22 cellular contexts compared by ENCODE assay signal in genomic region chr2:68236876-68237275, GRCh38. TPM values are rescaled to one million over a fixed set of nuclear protein-coding genes. Genes with fewer than 3 reads are reported as not detected.
DNase-seq lines count a peak whose midpoint lies in the region; ATAC-seq and FAIRE-seq lines count a peak whose summit lies in the region.
"Had no signal": no experiment of that assay in that cellular context is flagged by ENCODE, and none has a peak within 500 bp of the region (broad histone marks: within the 10 kb centered on the region; RNA-seq: fewer than 3 reads in every experiment).

No MANE protein-coding gene starts in this region.

- H3K4me3 Mint-ChIP-seq in activated T-cell treated with anti-CD3 and anti-CD28 coated beads, Interleukin-2, amount 50 U/mL, for 72 hours, result no peak overlapping the region
- no peak overlapping the region for H3K4me3 Mint-ChIP-seq in immature natural killer cell
- H3K4me3 Mint-ChIP-seq: activated CD4-positive, alpha-beta memory T cell treated with anti-CD3 and anti-CD28 coated beads, Interleukin-2, amount 10 ng/mL, durations not matched to agents 7 days and 5 days; CD14-positive monocyte had no signal

- peaks cover 73% of the 10 kb centered on the region for H3K4me1 Mint-ChIP-seq in activated T-cell treated with anti-CD3 and anti-CD28 coated beads, Interleukin-2, amount 50 U/mL, for 72 hours (ENCODE audit: low read depth)
- H3K4me1 Mint-ChIP-seq in immature natural killer cell, result peaks cover 85 to 98% of the 10 kb centered on the region in 2 donors

- H3K27ac ChIP-seq in SK-N-MC (peak overlapping the region; percentile 60; the same call in 1 of the 2 replicates), subcutaneous abdominal adipose tissue (ENCODE audit: low read depth, low read length) (peak overlapping the region; percentile 74)

- no peak overlapping the region for H3K9ac ChIP-seq in SK-N-MC (ENCODE audit: insufficient read length)
- H3K9ac ChIP-seq in subcutaneous abdominal adipose tissue (ENCODE audit: low read length in 5 of 5), result peak overlapping the region in 2 of 5 donors; percentile 24 to 41

- H3K9me3 ChIP-seq in SK-N-MC (ENCODE audit: low read depth, low read length) (no peaks in the 10 kb centered on the region), subcutaneous abdominal adipose tissue (ENCODE audit: control insufficient read depth in 5 of 5, low read length in 5 of 5) (no peaks in the 10 kb centered on the region)

- H3K27me3 Mint-ChIP-seq in activated T-cell treated with anti-CD3 and anti-CD28 coated beads, Interleukin-2, amount 50 U/mL, for 72 hours (ENCODE audit: low read depth), result no peaks in the 10 kb centered on the region
- H3K27me3 Mint-ChIP-seq in immature natural killer cell (ENCODE audit: low read depth in 3 of 3), result peaks cover 0 to 2% (median 0%) of the 10 kb centered on the region in 3 donors
- H3K27me3 Mint-ChIP-seq: activated CD4-positive, alpha-beta memory T cell treated with anti-CD3 and anti-CD28 coated beads, Interleukin-2, amount 10 ng/mL, durations not matched to agents 7 days and 5 days; activated naive CD8-positive, alpha-beta T cell treated with anti-CD3 and anti-CD28 coated beads, Interleukin-2, amount 10 ng/mL, durations not matched to agents 7 days and 5 days; T-cell had no signal

- peaks cover 0 to 9% of the 10 kb centered on the region in 2 donors for H3K36me3 Mint-ChIP-seq in activated T-cell treated with anti-CD3 and anti-CD28 coated beads, Interleukin-2, amount 50 U/mL, for 72 hours (ENCODE audit: insufficient read depth in 2 of 2)
- H3K36me3 Mint-ChIP-seq in immature natural killer cell, result peaks cover 0 to 3% (median 0%) of the 10 kb centered on the region in 3 donors

- no peak for FAIRE-seq in RCC 7860 (lab: Jason Lieb, UNC)
- FAIRE-seq: bronchial epithelial cell had no signal

- peaks cover 13% of the 10 kb centered on the region; the same call in 1 of the 2 replicates for H3K36me3 ChIP-seq in SK-N-MC (ENCODE audit: insufficient read depth, low read length)
- H3K36me3 ChIP-seq in subcutaneous abdominal adipose tissue (ENCODE audit: control insufficient read depth in 5 of 5, insufficient read depth in 5 of 5, low read length in 5 of 5), result no peaks in the 10 kb centered on the region

- no peaks in the 10 kb centered on the region for H3K9me3 Mint-ChIP-seq in activated T-cell treated with anti-CD3 and anti-CD28 coated beads, Interleukin-2, amount 50 U/mL, for 72 hours
- H3K9me3 Mint-ChIP-seq in immature natural killer cell, result no peaks in the 10 kb centered on the region
- H3K9me3 Mint-ChIP-seq: activated CD4-positive, alpha-beta memory T cell treated with anti-CD3 and anti-CD28 coated beads, Interleukin-2, amount 10 ng/mL, durations not matched to agents 7 days and 5 days; activated naive CD8-positive, alpha-beta T cell treated with anti-CD3 and anti-CD28 coated beads, Interleukin-2, amount 10 ng/mL, durations not matched to agents 7 days and 5 days; activated T-cell treated with anti-CD3 and anti-CD28 coated beads, Interleukin-2, amount 50 U/mL, for 4 hours; T-cell had no signal

- peaks cover 0 to 69% (median 46%) of the 10 kb centered on the region in 5 donors for H3K4me1 ChIP-seq in subcutaneous abdominal adipose tissue (ENCODE audit: control insufficient read depth in 5 of 5, insufficient read depth in 5 of 5, low read length in 5 of 5)

- no peak for ATAC-seq in activated T-cell treated with anti-CD3 and anti-CD28 coated beads, Interleukin-2, amount 50 U/mL, for 72 hours (replicated peaks in 1 of 2)
- ATAC-seq: HCT116 had no signal

- peak overlapping the region; percentile 38 for H3K27ac Mint-ChIP-seq in activated T-cell treated with anti-CD3 and anti-CD28 coated beads, Interleukin-2, amount 50 U/mL, for 72 hours
- peak overlapping the region in 5 of 6 donors; percentile 27 to 67 (median 43) for H3K27ac Mint-ChIP-seq in immature natural killer cell
- H3K27ac Mint-ChIP-seq: activated CD4-positive, alpha-beta memory T cell treated with anti-CD3 and anti-CD28 coated beads, Interleukin-2, amount 10 ng/mL, durations not matched to agents 7 days and 5 days had no signal

- H3K4me3 ChIP-seq in SK-N-MC, result peak overlapping the region; percentile 4; the same call in 1 of the 2 replicates
- H3K4me3 ChIP-seq in subcutaneous abdominal adipose tissue (ENCODE audit: low read depth in 1 of 5, low read length in 5 of 5), result no peak overlapping the region

- DNase-seq in activated T-cell treated with anti-CD3 and anti-CD28 coated beads, Interleukin-2, amount 50 U/mL, for 72 hours, result no peak
- no peak for DNase-seq in activated T-cell treated with anti-CD3 and anti-CD28 coated beads for 4 hours
- no peak for DNase-seq in SK-N-MC (ENCODE audit: low read depth, low spot score)
- DNase-seq in immature natural killer cell, result no peak
- DNase-seq in activated CD4-positive, alpha-beta T cell treated with anti-CD3 and anti-CD28 coated beads for 4 hours, result no peak
- no peak for DNase-seq in occipital lobe (lab: John Stamatoyannopoulos, UW)
- no peak for DNase-seq in RCC 7860 (ENCODE audit: low spot score)
- DNase-seq: 8988T; activated CD4-positive, alpha-beta memory T cell treated with anti-CD3 and anti-CD28 coated beads, Interleukin-2, amount 10 ng/mL, durations not matched to agents 7 days and 5 days; activated naive CD8-positive, alpha-beta T cell treated with anti-CD3 and anti-CD28 coated beads, Interleukin-2, amount 10 ng/mL, durations not matched to agents 7 days and 5 days; activated T-cell treated with anti-CD3 and anti-CD28 coated beads, Interleukin-2, amount 50 U/mL, for 4 hours; DND-41; effector CD8-positive, alpha-beta T cell; left cardiac atrium; NCI-H345; posterior cingulate gyrus; T-cell; trophoblast cell had no signal

- no peaks in the 10 kb centered on the region for H3K27me3 ChIP-seq in subcutaneous abdominal adipose tissue (ENCODE audit: control insufficient read depth in 5 of 5, insufficient read depth in 4 of 5, low read length in 5 of 5)

RNA-seq across cellular contexts. Expression of gene PPP3R1, which starts 15.5 kb away (rescaled TPM):
- 10 to 100 TPM; 81.1 to 83.8 TPM for total RNA-seq in activated T-cell treated with anti-CD3 and anti-CD28 coated beads, Interleukin-2, amount 50 U/mL, for 72 hours
- polyA plus RNA-seq in immature natural killer cell, result 1 to 10 TPM; 7.1 to 7.4 (median 7.1) TPM
- total RNA-seq in occipital lobe, result 67.7 TPM
